Comparison of ENCODE assay signal across 1 cellular context in the genomic region with DNA sequence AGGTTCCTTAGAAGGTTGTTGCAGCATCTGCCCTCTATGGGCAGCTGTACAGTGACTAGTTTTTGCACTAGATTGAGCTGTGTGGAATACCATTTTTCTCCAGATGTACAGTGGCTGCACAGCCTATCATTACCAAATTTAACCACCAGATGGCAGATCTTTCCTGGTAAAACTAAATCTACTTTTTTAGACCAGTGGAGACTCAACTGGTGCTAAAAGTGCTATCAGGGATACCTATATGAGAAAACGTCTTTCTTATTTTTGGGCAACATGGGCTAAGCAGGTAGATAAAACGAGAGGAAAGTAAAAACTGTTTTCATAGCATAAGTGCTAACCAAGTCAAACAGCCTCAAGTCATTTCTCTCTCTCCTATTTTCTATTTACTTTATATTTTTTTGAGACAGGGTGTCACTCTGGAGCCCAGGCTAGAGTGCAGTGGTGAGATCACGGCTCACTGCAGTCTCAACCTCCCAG.
TF ChIP-seq lines count a peak whose summit lies in the region.

No MANE protein-coding gene starts in this region.

TF ChIP-seq in GM23338, 12 proteins besides CTCF, POLR2A, EP300 and RAD21:
- TF ChIP-seq, protein P1, sequence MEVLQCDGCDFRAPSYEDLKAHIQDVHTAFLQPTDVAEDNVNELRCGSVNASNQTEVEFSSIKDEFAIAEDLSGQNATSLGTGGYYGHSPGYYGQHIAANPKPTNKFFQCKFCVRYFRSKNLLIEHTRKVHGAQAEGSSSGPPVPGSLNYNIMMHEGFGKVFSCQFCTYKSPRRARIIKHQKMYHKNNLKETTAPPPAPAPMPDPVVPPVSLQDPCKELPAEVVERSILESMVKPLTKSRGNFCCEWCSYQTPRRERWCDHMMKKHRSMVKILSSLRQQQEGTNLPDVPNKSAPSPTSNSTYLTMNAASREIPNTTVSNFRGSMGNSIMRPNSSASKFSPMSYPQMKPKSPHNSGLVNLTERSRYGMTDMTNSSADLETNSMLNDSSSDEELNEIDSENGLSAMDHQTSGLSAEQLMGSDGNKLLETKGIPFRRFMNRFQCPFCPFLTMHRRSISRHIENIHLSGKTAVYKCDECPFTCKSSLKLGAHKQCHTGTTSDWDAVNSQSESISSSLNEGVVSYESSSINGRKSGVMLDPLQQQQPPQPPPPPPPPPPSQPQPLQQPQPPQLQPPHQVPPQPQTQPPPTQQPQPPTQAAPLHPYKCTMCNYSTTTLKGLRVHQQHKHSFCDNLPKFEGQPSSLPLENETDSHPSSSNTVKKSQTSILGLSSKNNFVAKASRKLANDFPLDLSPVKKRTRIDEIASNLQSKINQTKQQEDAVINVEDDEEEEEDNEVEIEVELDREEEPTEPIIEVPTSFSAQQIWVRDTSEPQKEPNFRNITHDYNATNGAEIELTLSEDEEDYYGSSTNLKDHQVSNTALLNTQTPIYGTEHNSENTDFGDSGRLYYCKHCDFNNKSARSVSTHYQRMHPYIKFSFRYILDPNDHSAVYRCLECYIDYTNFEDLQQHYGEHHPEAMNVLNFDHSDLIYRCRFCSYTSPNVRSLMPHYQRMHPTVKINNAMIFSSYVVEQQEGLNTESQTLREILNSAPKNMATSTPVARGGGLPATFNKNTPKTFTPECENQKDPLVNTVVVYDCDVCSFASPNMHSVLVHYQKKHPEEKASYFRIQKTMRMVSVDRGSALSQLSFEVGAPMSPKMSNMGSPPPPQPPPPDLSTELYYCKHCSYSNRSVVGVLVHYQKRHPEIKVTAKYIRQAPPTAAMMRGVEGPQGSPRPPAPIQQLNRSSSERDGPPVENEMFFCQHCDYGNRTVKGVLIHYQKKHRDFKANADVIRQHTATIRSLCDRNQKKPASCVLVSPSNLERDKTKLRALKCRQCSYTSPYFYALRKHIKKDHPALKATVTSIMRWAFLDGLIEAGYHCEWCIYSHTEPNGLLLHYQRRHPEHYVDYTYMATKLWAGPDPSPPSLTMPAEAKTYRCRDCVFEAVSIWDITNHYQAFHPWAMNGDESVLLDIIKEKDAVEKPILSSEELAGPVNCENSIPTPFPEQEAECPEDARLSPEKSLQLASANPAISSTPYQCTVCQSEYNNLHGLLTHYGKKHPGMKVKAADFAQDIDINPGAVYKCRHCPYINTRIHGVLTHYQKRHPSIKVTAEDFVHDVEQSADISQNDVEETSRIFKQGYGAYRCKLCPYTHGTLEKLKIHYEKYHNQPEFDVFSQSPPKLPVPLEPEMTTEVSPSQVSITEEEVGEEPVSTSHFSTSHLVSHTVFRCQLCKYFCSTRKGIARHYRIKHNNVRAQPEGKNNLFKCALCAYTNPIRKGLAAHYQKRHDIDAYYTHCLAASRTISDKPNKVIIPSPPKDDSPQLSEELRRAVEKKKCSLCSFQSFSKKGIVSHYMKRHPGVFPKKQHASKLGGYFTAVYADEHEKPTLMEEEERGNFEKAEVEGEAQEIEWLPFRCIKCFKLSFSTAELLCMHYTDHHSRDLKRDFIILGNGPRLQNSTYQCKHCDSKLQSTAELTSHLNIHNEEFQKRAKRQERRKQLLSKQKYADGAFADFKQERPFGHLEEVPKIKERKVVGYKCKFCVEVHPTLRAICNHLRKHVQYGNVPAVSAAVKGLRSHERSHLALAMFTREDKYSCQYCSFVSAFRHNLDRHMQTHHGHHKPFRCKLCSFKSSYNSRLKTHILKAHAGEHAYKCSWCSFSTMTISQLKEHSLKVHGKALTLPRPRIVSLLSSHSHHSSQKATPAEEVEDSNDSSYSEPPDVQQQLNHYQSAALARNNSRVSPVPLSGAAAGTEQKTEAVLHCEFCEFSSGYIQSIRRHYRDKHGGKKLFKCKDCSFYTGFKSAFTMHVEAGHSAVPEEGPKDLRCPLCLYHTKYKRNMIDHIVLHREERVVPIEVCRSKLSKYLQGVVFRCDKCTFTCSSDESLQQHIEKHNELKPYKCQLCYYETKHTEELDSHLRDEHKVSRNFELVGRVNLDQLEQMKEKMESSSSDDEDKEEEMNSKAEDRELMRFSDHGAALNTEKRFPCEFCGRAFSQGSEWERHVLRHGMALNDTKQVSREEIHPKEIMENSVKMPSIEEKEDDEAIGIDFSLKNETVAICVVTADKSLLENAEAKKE (CRISPR knock-in tag; IDR thresholded peaks at IDR 0.05) = no peak
- TF ChIP-seq ZNF331 (CRISPR knock-in tag; IDR thresholded peaks at IDR 0.05; ENCODE audit: low read depth) = no peak
- no peak for TF ChIP-seq STAT1 (IDR thresholded peaks at IDR 0.05; ENCODE audit: unreplicated experiment)
- no peak for TF ChIP-seq EZH2phosphoT487 (IDR thresholded peaks at IDR 0.05; ENCODE audit: unreplicated experiment)
- TF ChIP-seq, protein P2, sequence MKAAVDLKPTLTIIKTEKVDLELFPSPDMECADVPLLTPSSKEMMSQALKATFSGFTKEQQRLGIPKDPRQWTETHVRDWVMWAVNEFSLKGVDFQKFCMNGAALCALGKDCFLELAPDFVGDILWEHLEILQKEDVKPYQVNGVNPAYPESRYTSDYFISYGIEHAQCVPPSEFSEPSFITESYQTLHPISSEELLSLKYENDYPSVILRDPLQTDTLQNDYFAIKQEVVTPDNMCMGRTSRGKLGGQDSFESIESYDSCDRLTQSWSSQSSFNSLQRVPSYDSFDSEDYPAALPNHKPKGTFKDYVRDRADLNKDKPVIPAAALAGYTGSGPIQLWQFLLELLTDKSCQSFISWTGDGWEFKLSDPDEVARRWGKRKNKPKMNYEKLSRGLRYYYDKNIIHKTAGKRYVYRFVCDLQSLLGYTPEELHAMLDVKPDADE (IDR thresholded peaks at IDR 0.05) = no peak
- no peak for TF ChIP-seq JUNB (IDR thresholded peaks at IDR 0.05; ENCODE audit: unreplicated experiment)
- TF ChIP-seq, protein P3, sequence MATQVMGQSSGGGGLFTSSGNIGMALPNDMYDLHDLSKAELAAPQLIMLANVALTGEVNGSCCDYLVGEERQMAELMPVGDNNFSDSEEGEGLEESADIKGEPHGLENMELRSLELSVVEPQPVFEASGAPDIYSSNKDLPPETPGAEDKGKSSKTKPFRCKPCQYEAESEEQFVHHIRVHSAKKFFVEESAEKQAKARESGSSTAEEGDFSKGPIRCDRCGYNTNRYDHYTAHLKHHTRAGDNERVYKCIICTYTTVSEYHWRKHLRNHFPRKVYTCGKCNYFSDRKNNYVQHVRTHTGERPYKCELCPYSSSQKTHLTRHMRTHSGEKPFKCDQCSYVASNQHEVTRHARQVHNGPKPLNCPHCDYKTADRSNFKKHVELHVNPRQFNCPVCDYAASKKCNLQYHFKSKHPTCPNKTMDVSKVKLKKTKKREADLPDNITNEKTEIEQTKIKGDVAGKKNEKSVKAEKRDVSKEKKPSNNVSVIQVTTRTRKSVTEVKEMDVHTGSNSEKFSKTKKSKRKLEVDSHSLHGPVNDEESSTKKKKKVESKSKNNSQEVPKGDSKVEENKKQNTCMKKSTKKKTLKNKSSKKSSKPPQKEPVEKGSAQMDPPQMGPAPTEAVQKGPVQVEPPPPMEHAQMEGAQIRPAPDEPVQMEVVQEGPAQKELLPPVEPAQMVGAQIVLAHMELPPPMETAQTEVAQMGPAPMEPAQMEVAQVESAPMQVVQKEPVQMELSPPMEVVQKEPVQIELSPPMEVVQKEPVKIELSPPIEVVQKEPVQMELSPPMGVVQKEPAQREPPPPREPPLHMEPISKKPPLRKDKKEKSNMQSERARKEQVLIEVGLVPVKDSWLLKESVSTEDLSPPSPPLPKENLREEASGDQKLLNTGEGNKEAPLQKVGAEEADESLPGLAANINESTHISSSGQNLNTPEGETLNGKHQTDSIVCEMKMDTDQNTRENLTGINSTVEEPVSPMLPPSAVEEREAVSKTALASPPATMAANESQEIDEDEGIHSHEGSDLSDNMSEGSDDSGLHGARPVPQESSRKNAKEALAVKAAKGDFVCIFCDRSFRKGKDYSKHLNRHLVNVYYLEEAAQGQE (IDR thresholded peaks at IDR 0.05; ENCODE audit: unreplicated experiment) = no peak
- TF ChIP-seq POLR2AphosphoS5 (IDR thresholded peaks at IDR 0.05; ENCODE audit: low read depth) = no peak
- TF ChIP-seq ZNF114 (CRISPR knock-in tag; IDR thresholded peaks at IDR 0.05) = no peak
TF ChIP-seq in GM23338: peak in this region for 0.
